Comparison of ENCODE assay signal across 1 cellular context in the genomic region with DNA sequence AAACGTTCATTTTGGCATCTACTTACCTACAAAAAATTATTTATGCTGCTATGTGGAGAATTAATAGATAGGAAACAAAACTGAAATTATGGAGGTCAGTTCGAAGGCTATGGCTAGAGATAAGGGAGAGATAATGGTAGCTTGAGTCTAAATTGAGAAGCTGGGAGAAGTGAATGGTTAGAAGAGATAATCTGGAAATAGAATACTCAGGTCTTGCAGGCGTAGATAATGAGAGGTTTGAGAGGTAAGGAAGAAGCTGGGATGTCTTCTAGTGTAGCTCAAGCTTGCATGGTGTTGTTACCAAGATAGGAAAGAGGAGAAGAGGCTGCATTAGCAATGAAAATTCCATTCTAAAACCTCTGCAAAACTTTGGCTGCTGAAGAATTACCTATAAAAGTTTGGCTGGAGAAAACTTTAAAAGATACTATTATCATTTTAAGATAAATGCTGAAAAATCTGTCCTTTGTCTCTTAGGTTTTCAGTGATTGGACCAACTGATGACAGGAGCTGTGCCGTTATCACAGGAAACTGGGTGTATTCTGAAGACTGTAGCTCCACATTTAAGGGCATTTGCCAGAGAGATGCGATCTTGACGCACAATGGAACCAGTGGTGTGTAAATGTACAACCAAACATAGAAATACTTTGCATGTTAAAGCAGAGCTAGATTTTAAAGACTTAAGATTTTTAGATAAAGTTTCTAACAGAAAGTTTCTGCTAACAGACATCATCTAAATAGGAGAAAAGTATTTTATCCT.
TF ChIP-seq lines count a peak whose summit lies in the region.

No MANE protein-coding gene starts in this region.

TF ChIP-seq in K562, 482 proteins besides CTCF, POLR2A, EP300 and RAD21 (continued from another document and continues in another):
- TF ChIP-seq, protein P1, sequence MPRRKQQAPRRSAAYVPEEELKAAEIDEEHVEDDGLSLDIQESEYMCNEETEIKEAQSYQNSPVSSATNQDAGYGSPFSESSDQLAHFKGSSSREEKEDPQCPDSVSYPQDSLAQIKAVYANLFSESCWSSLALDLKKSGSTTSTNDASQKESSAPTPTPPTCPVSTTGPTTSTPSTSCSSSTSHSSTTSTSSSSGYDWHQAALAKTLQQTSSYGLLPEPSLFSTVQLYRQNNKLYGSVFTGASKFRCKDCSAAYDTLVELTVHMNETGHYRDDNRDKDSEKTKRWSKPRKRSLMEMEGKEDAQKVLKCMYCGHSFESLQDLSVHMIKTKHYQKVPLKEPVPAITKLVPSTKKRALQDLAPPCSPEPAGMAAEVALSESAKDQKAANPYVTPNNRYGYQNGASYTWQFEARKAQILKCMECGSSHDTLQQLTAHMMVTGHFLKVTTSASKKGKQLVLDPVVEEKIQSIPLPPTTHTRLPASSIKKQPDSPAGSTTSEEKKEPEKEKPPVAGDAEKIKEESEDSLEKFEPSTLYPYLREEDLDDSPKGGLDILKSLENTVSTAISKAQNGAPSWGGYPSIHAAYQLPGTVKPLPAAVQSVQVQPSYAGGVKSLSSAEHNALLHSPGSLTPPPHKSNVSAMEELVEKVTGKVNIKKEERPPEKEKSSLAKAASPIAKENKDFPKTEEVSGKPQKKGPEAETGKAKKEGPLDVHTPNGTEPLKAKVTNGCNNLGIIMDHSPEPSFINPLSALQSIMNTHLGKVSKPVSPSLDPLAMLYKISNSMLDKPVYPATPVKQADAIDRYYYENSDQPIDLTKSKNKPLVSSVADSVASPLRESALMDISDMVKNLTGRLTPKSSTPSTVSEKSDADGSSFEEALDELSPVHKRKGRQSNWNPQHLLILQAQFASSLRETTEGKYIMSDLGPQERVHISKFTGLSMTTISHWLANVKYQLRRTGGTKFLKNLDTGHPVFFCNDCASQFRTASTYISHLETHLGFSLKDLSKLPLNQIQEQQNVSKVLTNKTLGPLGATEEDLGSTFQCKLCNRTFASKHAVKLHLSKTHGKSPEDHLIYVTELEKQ (CRISPR knock-in tag; IDR thresholded peaks at IDR 0.05): no peak
- TF ChIP-seq ZNF347 (CRISPR knock-in tag; IDR thresholded peaks at IDR 0.05; ENCODE audit: low read depth): no peak
- TF ChIP-seq NFIC (IDR thresholded peaks at IDR 0.05): peak; percentile 70; the same call in 1 of the 2 replicates
- TF ChIP-seq NFYB (IDR thresholded peaks at IDR 0.05; ENCODE audit: extremely low read depth, insufficient read length): no peak
- no peak for TF ChIP-seq XRCC5 (IDR thresholded peaks at IDR 0.05; ENCODE audit: low read depth, low read length)
- TF ChIP-seq ZNF707 (CRISPR knock-in tag; conservative IDR thresholded peaks at IDR 0.05): no peak
- TF ChIP-seq ILK (tag; IDR thresholded peaks at IDR 0.05; ENCODE audit: borderline replicate concordance, low read depth): no peak
- TF ChIP-seq NR1H2 (CRISPR knock-in tag; IDR thresholded peaks at IDR 0.05): no peak
- TF ChIP-seq, protein P2, sequence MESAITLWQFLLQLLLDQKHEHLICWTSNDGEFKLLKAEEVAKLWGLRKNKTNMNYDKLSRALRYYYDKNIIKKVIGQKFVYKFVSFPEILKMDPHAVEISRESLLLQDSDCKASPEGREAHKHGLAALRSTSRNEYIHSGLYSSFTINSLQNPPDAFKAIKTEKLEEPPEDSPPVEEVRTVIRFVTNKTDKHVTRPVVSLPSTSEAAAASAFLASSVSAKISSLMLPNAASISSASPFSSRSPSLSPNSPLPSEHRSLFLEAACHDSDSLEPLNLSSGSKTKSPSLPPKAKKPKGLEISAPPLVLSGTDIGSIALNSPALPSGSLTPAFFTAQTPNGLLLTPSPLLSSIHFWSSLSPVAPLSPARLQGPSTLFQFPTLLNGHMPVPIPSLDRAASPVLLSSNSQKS (CRISPR knock-in tag; IDR thresholded peaks at IDR 0.05): no peak
- TF ChIP-seq, protein P3, sequence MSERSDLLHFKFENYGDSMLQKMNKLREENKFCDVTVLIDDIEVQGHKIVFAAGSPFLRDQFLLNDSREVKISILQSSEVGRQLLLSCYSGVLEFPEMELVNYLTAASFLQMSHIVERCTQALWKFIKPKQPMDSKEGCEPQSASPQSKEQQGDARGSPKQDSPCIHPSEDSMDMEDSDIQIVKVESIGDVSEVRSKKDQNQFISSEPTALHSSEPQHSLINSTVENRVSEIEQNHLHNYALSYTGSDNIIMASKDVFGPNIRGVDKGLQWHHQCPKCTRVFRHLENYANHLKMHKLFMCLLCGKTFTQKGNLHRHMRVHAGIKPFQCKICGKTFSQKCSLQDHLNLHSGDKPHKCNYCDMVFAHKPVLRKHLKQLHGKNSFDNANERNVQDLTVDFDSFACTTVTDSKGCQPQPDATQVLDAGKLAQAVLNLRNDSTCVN (CRISPR knock-in tag; IDR thresholded peaks at IDR 0.05): no peak
- TF ChIP-seq ZBTB8A (IDR thresholded peaks at IDR 0.05; ENCODE audit: partially characterized antibody): no peak
- 0 out of 2 replicates have a peak, but pooled peaks have one; percentile 48 for TF ChIP-seq CC2D1A (IDR thresholded peaks at IDR 0.05)
- TF ChIP-seq NR3C1 (CRISPR knock-in tag; IDR thresholded peaks at IDR 0.05): no peak
- peak; percentile 44; the same call in 1 of the 2 replicates for TF ChIP-seq POLR2AphosphoS5 (IDR thresholded peaks at IDR 0.05; ENCODE audit: control insufficient read depth, insufficient read depth, low read depth, low read length)
- TF ChIP-seq MEF2D (tag; conservative IDR thresholded peaks at IDR 0.05; ENCODE audit: low read depth): peak; percentile 98
- TF ChIP-seq SRSF7 (optimal IDR thresholded peaks at IDR 0.05; ENCODE audit: low read depth, low read length): no peak
- TF ChIP-seq, protein P4, sequence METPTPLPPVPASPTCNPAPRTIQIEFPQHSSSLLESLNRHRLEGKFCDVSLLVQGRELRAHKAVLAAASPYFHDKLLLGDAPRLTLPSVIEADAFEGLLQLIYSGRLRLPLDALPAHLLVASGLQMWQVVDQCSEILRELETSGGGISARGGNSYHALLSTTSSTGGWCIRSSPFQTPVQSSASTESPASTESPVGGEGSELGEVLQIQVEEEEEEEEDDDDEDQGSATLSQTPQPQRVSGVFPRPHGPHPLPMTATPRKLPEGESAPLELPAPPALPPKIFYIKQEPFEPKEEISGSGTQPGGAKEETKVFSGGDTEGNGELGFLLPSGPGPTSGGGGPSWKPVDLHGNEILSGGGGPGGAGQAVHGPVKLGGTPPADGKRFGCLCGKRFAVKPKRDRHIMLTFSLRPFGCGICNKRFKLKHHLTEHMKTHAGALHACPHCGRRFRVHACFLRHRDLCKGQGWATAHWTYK (CRISPR knock-in tag; IDR thresholded peaks at IDR 0.05): no peak
- TF ChIP-seq TBP (optimal IDR thresholded peaks at IDR 0.05; ENCODE audit: low read depth, low read length): no peak
- no peak for TF ChIP-seq ZNF175 (CRISPR knock-in tag; IDR thresholded peaks at IDR 0.05; ENCODE audit: low read depth)
- TF ChIP-seq, protein P5, sequence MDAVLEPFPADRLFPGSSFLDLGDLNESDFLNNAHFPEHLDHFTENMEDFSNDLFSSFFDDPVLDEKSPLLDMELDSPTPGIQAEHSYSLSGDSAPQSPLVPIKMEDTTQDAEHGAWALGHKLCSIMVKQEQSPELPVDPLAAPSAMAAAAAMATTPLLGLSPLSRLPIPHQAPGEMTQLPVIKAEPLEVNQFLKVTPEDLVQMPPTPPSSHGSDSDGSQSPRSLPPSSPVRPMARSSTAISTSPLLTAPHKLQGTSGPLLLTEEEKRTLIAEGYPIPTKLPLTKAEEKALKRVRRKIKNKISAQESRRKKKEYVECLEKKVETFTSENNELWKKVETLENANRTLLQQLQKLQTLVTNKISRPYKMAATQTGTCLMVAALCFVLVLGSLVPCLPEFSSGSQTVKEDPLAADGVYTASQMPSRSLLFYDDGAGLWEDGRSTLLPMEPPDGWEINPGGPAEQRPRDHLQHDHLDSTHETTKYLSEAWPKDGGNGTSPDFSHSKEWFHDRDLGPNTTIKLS (IDR thresholded peaks at IDR 0.05; ENCODE audit: borderline replicate concordance, low read depth): no peak
- TF ChIP-seq STAT5A (IDR thresholded peaks at IDR 0.05; ENCODE audit: borderline replicate concordance, low read length): peak; percentile 73
- TF ChIP-seq, protein P6, sequence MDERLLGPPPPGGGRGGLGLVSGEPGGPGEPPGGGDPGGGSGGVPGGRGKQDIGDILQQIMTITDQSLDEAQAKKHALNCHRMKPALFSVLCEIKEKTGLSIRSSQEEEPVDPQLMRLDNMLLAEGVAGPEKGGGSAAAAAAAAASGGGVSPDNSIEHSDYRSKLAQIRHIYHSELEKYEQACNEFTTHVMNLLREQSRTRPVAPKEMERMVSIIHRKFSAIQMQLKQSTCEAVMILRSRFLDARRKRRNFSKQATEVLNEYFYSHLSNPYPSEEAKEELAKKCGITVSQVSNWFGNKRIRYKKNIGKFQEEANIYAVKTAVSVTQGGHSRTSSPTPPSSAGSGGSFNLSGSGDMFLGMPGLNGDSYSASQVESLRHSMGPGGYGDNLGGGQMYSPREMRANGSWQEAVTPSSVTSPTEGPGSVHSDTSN (CRISPR knock-in tag; IDR thresholded peaks at IDR 0.05; ENCODE audit: low read depth): no peak
- TF ChIP-seq, protein P6 (tag; conservative IDR thresholded peaks at IDR 0.05; ENCODE audit: low read depth): no peak
- TF ChIP-seq, protein P7, sequence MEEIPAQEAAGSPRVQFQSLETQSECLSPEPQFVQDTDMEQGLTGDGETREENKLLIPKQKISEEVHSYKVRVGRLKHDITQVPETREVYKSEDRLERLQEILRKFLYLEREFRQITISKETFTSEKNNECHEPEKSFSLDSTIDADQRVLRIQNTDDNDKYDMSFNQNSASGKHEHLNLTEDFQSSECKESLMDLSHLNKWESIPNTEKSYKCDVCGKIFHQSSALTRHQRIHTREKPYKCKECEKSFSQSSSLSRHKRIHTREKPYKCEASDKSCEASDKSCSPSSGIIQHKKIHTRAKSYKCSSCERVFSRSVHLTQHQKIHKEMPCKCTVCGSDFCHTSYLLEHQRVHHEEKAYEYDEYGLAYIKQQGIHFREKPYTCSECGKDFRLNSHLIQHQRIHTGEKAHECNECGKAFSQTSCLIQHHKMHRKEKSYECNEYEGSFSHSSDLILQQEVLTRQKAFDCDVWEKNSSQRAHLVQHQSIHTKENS (CRISPR knock-in tag; IDR thresholded peaks at IDR 0.05): no peak
- TF ChIP-seq TBL1XR1 (IDR thresholded peaks at IDR 0.05; ENCODE audit: low read length in 2 of 2): peak in 1 of 2 experiments; percentile 71; a peak in 2 of 4 replicates
- no peak for TF ChIP-seq NEUROD1 (IDR thresholded peaks at IDR 0.05; ENCODE audit: borderline replicate concordance, low read depth, low read length, partially characterized antibody)
- no peak for TF ChIP-seq ZNF24 (IDR thresholded peaks at IDR 0.05)
- TF ChIP-seq, protein P8, sequence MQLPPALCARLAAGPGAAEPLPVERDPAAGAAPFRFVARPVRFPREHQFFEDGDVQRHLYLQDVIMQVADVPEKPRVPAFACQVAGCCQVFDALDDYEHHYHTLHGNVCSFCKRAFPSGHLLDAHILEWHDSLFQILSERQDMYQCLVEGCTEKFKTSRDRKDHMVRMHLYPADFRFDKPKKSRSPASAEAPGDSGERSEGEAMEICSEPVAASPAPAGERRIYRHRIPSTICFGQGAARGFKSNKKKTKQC (CRISPR knock-in tag; IDR thresholded peaks at IDR 0.05): no peak
- TF ChIP-seq SUPT5H (IDR thresholded peaks at IDR 0.05): no peak
- TF ChIP-seq NFIX (CRISPR knock-in tag; IDR thresholded peaks at IDR 0.05; ENCODE audit: low read depth): no peak
- no peak for TF ChIP-seq EWSR1 (IDR thresholded peaks at IDR 0.05; ENCODE audit: borderline replicate concordance, low read depth, partially characterized antibody)
- TF ChIP-seq ZNF324 (CRISPR knock-in tag; IDR thresholded peaks at IDR 0.05): no peak
- TF ChIP-seq ZFP1 (CRISPR knock-in tag; IDR thresholded peaks at IDR 0.05): no peak
- peak; percentile 91 for TF ChIP-seq TAL1 (IDR thresholded peaks at IDR 0.05)
- no peak for TF ChIP-seq U2AF2 (optimal IDR thresholded peaks at IDR 0.05; ENCODE audit: low read depth, low read length)
- TF ChIP-seq ZNF695 (CRISPR knock-in tag; IDR thresholded peaks at IDR 0.05): no peak
- TF ChIP-seq RBM34 (IDR thresholded peaks at IDR 0.05; ENCODE audit: borderline replicate concordance, insufficient read depth, low read length): no peak
- TF ChIP-seq RB1 (IDR thresholded peaks at IDR 0.05; ENCODE audit: low read depth): no peak
- TF ChIP-seq, protein P9, sequence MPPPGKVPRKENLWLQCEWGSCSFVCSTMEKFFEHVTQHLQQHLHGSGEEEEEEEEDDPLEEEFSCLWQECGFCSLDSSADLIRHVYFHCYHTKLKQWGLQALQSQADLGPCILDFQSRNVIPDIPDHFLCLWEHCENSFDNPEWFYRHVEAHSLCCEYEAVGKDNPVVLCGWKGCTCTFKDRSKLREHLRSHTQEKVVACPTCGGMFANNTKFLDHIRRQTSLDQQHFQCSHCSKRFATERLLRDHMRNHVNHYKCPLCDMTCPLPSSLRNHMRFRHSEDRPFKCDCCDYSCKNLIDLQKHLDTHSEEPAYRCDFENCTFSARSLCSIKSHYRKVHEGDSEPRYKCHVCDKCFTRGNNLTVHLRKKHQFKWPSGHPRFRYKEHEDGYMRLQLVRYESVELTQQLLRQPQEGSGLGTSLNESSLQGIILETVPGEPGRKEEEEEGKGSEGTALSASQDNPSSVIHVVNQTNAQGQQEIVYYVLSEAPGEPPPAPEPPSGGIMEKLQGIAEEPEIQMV (tag; conservative IDR thresholded peaks at IDR 0.05; ENCODE audit: low read depth): no peak
- TF ChIP-seq SMARCB1 (IDR thresholded peaks at IDR 0.05; ENCODE audit: insufficient read length, low read depth): no peak
- TF ChIP-seq HMG20B (CRISPR knock-in tag; IDR thresholded peaks at IDR 0.05): no peak
- peak; percentile 83 for TF ChIP-seq MTA2 (IDR thresholded peaks at IDR 0.05; ENCODE audit: low read depth)
- TF ChIP-seq RCOR1 (IDR thresholded peaks at IDR 0.05; ENCODE audit: borderline replicate concordance in 1 of 2, low read depth in 2 of 2, low read length in 2 of 2): peak in 1 of 2 experiments; percentile 24; a peak in 1 of 4 replicates
- TF ChIP-seq SREBF1 (IDR thresholded peaks at IDR 0.05; ENCODE audit: borderline replicate concordance, low read depth, low read length): no peak
- TF ChIP-seq PTTG1 (tag; IDR thresholded peaks at IDR 0.05; ENCODE audit: low read depth): no peak
- TF ChIP-seq BRCA1 (IDR thresholded peaks at IDR 0.05): no peak
- no peak for TF ChIP-seq BRCA1 (CRISPR knock-in tag; IDR thresholded peaks at IDR 0.05)
